ENCODE assay signal across 28 cellular contexts in the genomic region with DNA sequence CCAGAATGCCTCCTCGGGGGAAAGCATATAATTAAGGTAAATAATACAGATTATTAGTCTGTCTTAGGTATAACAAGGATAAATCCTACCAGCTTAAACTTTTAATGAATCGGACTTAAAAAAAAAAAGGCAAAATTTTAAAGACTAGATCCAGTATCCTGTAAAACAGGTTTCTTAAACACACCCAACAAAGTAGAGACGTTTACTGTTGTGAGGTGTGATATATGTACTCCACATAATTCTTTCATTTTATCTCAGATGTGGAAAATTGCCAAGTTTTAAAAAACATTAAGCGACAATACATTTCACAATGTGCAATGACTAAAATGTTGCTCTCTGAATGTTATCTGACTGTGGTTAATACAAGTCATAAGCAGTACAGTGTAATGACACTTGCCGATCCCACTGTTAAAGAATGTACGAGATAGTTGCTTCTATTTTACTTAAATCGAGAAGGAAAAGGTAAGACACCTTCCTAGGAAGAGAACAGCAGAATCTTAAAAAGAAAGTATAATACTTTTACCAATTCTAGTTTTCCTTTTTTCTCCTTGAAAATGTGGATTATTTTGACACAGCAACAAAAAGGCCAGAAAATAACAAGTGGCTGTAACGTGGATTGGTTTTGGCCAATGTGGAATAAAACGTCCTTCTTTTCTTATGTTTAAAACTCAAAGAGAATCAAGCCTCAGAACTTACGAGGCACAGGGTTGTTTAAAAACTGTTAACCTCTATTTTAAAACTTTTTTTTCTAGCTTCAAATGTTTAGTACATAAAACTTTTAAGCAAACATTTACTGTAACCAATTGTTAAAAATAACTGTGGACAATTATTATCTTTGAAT. TPM values are rescaled to one million over a fixed set of nuclear protein-coding genes. Genes with fewer than 3 reads are reported as not detected.
DNase-seq lines count a peak whose midpoint lies in the region; ATAC-seq, FAIRE-seq and TF ChIP-seq lines count a peak whose summit lies in the region.
"Had no signal": no experiment of that assay in that cellular context is flagged by ENCODE, and none has a peak within 500 bp of the region (broad histone marks: within the 10 kb centered on the region; RNA-seq: fewer than 3 reads in every experiment).

No MANE protein-coding gene starts in this region.

- no peak overlapping the region for H3K9ac ChIP-seq in PC-3 (ENCODE audit: low read length)

- in situ Hi-C loops in gastrocnemius medialis (cut with MboI; ENCODE audit: low sequenced_read_pairs in 4 of 4), result no loop called here

- H3K4me3 ChIP-seq in PC-3 (ENCODE audit: low read length), result no peak overlapping the region
- no peak overlapping the region for H3K4me3 ChIP-seq in bronchial epithelial cell (ENCODE audit: low read depth, low read length)
- H3K4me3 ChIP-seq in hepatocyte, result no peak overlapping the region
- H3K4me3 ChIP-seq in gastrocnemius medialis, result no peak overlapping the region
- H3K4me3 ChIP-seq: left lung, pancreas, Peyer's patch, right atrium auricular region, SJCRH30 had no signal

- intact Hi-C loops in PC-3 (cut with micrococcal nuclease) (no loop called here), gastrocnemius medialis (cut with DNase I; ENCODE audit: low total_unique reads) (no loop called here)

- no peaks in the 10 kb centered on the region for H4K20me1 ChIP-seq in PC-3 (ENCODE audit: low read length)
- H4K20me1 ChIP-seq in hepatocyte (ENCODE audit: insufficient read depth, poor library complexity, severe bottlenecking), result no peaks in the 10 kb centered on the region

- DNase-seq in PC-3 (peak; percentile 39), bronchial epithelial cell (ENCODE audit: low read depth) (peak; percentile 60), hepatocyte (ENCODE audit: low spot score) (no peak), gastrocnemius medialis (no peak), NCI-H2196 treated with DMSO at 0.1 percent for 48 hours (lab: John Stamatoyannopoulos, UW; ENCODE audit: unreplicated experiment) (no peak), cerebellar nuclear complex (lab: John Stamatoyannopoulos, UW) (no peak)
- DNase-seq: activated naive CD4-positive, alpha-beta T cell treated with anti-CD3 and anti-CD28 coated beads for 36 hours; caudate nucleus; DMS53; GF-D8; left lung; midbrain; MV-4-11; NCI-H146; NCI-H524; NK-92 treated with Interleukin-12 subunit alpha and Interleukin-12 subunit beta, amount 100 ng/mL, for 24 hours; pancreas; Peyer's patch; SJCRH30; stimulated activated CD4-positive, alpha-beta T cell treated with anti-CD3 and anti-CD28 coated beads, Interleukin-12 subunit alpha, Interleukin-12 subunit beta, amount 100 ng/mL, for 4 hours; stimulated activated CD4-positive, alpha-beta T cell treated with anti-CD3 and anti-CD28 coated beads, Interleukin-4, amount 100 ng/mL, for 4 hours; stimulated activated naive CD4-positive, alpha-beta T cell; T-helper 1 cell had no signal

- H3K79me2 ChIP-seq in PC-3 (ENCODE audit: low read length) (no peaks in the 10 kb centered on the region), hepatocyte (peaks cover 6% of the 10 kb centered on the region)

- CTCF ChIA-PET in PC-3 (lab: Charles Lee), result no interaction called here

- H3K27me3 ChIP-seq in PC-3 (ENCODE audit: low read length), result no peaks in the 10 kb centered on the region
- H3K27me3 ChIP-seq in bronchial epithelial cell (ENCODE audit: control insufficient read depth, insufficient read depth, low read length), result no peaks in the 10 kb centered on the region
- no peaks in the 10 kb centered on the region for H3K27me3 ChIP-seq in hepatocyte
- H3K27me3 ChIP-seq in gastrocnemius medialis, result no peaks in the 10 kb centered on the region
- H3K27me3 ChIP-seq: left lung, pancreas, Peyer's patch, right atrium auricular region, SJCRH30 had no signal

- H3K27ac ChIP-seq in PC-3 (ENCODE audit: low read length) (no peak overlapping the region), hepatocyte (peak overlapping the region; percentile 39), temporal lobe (ENCODE audit: low read depth, low read length) (peak overlapping the region; percentile 2), gastrocnemius medialis (no peak overlapping the region)
- H3K27ac ChIP-seq: left lung, pancreas, Peyer's patch, right atrium auricular region, SJCRH30 had no signal

- ATAC-seq in PC-3 (no peak; the same call in 1 of the 2 replicates), gastrocnemius medialis (no peak)
- ATAC-seq: left lung; natural killer cell treated with Interleukin-12 subunit alpha and Interleukin-12 subunit beta and Interleukin-15 and Interleukin-18, amount 100 ng/mL, for 72 hours; pancreas had no signal

- H3K9me3 ChIP-seq in PC-3 (ENCODE audit: low read length) (no peaks in the 10 kb centered on the region), hepatocyte (ENCODE audit: low read depth) (no peaks in the 10 kb centered on the region), gastrocnemius medialis (no peaks in the 10 kb centered on the region)
- H3K9me3 ChIP-seq: left lung, pancreas, Peyer's patch, right atrium auricular region, SJCRH30 had no signal

- WGBS in hepatocyte (ENCODE audit: low lambda C conversion rate, missing lambda C conversion rate), result 72% methylated on average over 10 of the region's 10 CpGs

- H3K4me1 ChIP-seq in PC-3 (ENCODE audit: insufficient read depth, low read length) (0 out of 2 replicates have a peak, but pooled peaks cover 6% of the 10 kb centered on the region), hepatocyte (ENCODE audit: insufficient read depth) (no peaks in the 10 kb centered on the region), gastrocnemius medialis (no peaks in the 10 kb centered on the region)
- H3K4me1 ChIP-seq: left lung, pancreas, Peyer's patch, right atrium auricular region, SJCRH30 had no signal

- H3K4me2 ChIP-seq in PC-3 (ENCODE audit: low read length) (no peak overlapping the region), hepatocyte (peak overlapping the region; percentile 61)

- TF ChIP-seq CTCF in PC-3 (conservative IDR thresholded peaks at IDR 0.05; ENCODE audit: low read depth, low read length) (no peak), bronchial epithelial cell (IDR thresholded peaks at IDR 0.05; ENCODE audit: insufficient read depth, low read length, severe bottlenecking) (no peak), hepatocyte (IDR thresholded peaks at IDR 0.05; ENCODE audit: poor library complexity) (no peak), gastrocnemius medialis (IDR thresholded peaks at IDR 0.05 in 4 of 5, conservative IDR thresholded peaks at IDR 0.05 in 1 of 5) (no peak)

- no peaks in the 10 kb centered on the region for H3F3A ChIP-seq in PC-3 (ENCODE audit: low read length, unreplicated experiment)

- BruUV-seq in PC-3 (replicated peaks; lab: Mats Ljungman, UMichigan), result no TSS peak

- H2AFZ ChIP-seq in PC-3 (ENCODE audit: low read length) (no peak overlapping the region), hepatocyte (no peak overlapping the region)

- POLR2A ChIA-PET in PC-3 (lab: Charles Lee; ENCODE audit: unreplicated experiment), result interaction anchor here (0.6 kb wide), 1 partner anchor 13 kb away, joined by 4 read pairs; no protein-coding TSS in a partner anchor

- TF ChIP-seq POLR2A in gastrocnemius medialis (IDR thresholded peaks at IDR 0.05), result no peak

- peaks cover 12% of the 10 kb centered on the region; the same call in 1 of the 2 replicates for H3K36me3 ChIP-seq in PC-3 (ENCODE audit: low read depth, low read length)
- H3K36me3 ChIP-seq in bronchial epithelial cell (ENCODE audit: control insufficient read depth, insufficient read depth, low read length), result peaks cover 11% of the 10 kb centered on the region
- no peaks in the 10 kb centered on the region for H3K36me3 ChIP-seq in hepatocyte (replicated peaks; ENCODE audit: insufficient read depth, low read depth)
- H3K36me3 ChIP-seq in gastrocnemius medialis, result peaks cover 0 to 62% of the 10 kb centered on the region in 2 donors

- FAIRE-seq in bronchial epithelial cell (lab: Jason Lieb, UNC), result no peak
- FAIRE-seq: endothelial cell of umbilical vein, H54, pancreas had no signal

- no peaks in the 10 kb centered on the region for H3K9me2 ChIP-seq in PC-3 (replicated peaks; ENCODE audit: low read length)
- H3K9me2 ChIP-seq in hepatocyte (replicated peaks; ENCODE audit: insufficient read depth), result no peaks in the 10 kb centered on the region

RNA-seq across cellular contexts. Expression of a gene that starts 51.5 kb away (rescaled TPM):
- total RNA-seq in PC-3 (2014; rRNA removed), result 24.6 and 32.0 TPM in 2 replicates
- 19.8 and 22.6 TPM in 2 replicates for total RNA-seq in bronchial epithelial cell
- total RNA-seq in hepatocyte, result 53.0 and 57.8 TPM in 2 replicates
- 27.5 and 31.6 TPM in 2 replicates for polyA plus RNA-seq in hepatocyte
- 32.5 TPM for total RNA-seq in temporal lobe
- total RNA-seq in gastrocnemius medialis, result 10 to 100 TPM; 22.2 to 85.1 (median 38.8) TPM

Comparison
In these comparisons a context has a peak if more than half of its experiments do, and no peak if none do; other contexts are left out.
1. DNase-seq: peak in PC-3 (single experiment) and bronchial epithelial cell (single experiment); none in hepatocyte (single experiment), gastrocnemius medialis (0 of 2), NCI-H2196 treated with DMSO at 0.1 percent for 48 hours (single experiment) and cerebellar nuclear complex (0 of 2).
2. H3K27ac ChIP-seq: peak in hepatocyte (single experiment) and temporal lobe (single experiment); none in PC-3 (single experiment) and gastrocnemius medialis (0 of 4).